ENCODE assay signal across 1 cellular context in the genomic region with DNA sequence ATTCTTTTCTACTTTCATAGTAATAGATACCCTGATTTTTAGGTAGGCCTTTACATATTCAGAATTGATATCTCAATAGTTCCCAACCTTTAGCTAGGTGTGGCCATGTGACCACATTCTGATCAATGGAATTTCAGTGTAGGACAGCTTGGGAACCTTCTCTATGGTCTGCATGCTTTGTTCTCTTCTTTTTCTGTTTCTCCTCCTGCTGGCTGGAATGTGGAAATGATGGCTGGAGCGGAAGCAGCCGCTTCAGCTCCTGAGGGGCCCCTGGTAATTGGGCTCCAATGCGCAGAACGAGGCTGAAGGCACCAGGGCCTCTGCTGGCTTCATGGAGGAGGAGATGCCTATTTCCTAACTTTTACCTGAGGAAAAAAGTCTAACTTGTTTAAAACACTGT.
TF ChIP-seq lines count a peak whose summit lies in the region.

No MANE protein-coding gene starts in this region.

TF ChIP-seq in WTC11, 78 proteins besides CTCF, POLR2A, EP300 and RAD21 (continued from another document):
- TF ChIP-seq SMAD4 (CRISPR knock-in tag; IDR thresholded peaks at IDR 0.05) = no peak
- TF ChIP-seq, protein P1, sequence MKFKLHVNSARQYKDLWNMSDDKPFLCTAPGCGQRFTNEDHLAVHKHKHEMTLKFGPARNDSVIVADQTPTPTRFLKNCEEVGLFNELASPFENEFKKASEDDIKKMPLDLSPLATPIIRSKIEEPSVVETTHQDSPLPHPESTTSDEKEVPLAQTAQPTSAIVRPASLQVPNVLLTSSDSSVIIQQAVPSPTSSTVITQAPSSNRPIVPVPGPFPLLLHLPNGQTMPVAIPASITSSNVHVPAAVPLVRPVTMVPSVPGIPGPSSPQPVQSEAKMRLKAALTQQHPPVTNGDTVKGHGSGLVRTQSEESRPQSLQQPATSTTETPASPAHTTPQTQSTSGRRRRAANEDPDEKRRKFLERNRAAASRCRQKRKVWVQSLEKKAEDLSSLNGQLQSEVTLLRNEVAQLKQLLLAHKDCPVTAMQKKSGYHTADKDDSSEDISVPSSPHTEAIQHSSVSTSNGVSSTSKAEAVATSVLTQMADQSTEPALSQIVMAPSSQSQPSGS (CRISPR knock-in tag; IDR thresholded peaks at IDR 0.05; ENCODE audit: borderline replicate concordance, low read depth) = no peak
- no peak for TF ChIP-seq ZNF121 (CRISPR knock-in tag; IDR thresholded peaks at IDR 0.05)
- no peak for TF ChIP-seq ZNF219 (CRISPR knock-in tag; IDR thresholded peaks at IDR 0.05; ENCODE audit: borderline replicate concordance)
- TF ChIP-seq, protein P2, sequence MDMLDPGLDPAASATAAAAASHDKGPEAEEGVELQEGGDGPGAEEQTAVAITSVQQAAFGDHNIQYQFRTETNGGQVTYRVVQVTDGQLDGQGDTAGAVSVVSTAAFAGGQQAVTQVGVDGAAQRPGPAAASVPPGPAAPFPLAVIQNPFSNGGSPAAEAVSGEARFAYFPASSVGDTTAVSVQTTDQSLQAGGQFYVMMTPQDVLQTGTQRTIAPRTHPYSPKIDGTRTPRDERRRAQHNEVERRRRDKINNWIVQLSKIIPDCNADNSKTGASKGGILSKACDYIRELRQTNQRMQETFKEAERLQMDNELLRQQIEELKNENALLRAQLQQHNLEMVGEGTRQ (CRISPR knock-in tag; IDR thresholded peaks at IDR 0.05) = peak; percentile 25; the same call in 1 of the 2 replicates
- peak; percentile 61; the same call in 1 of the 2 replicates for TF ChIP-seq GTF2I (CRISPR knock-in tag; conservative IDR thresholded peaks at IDR 0.05)
- TF ChIP-seq CREB1 (CRISPR knock-in tag; IDR thresholded peaks at IDR 0.05) = no peak
- no peak for TF ChIP-seq NFYB (CRISPR knock-in tag; conservative IDR thresholded peaks at IDR 0.05; ENCODE audit: low read depth)
- TF ChIP-seq NR3C1 (CRISPR knock-in tag; conservative IDR thresholded peaks at IDR 0.05; ENCODE audit: low read depth) = no peak
- no peak for TF ChIP-seq PRDM15 (CRISPR knock-in tag; IDR thresholded peaks at IDR 0.05)
- no peak for TF ChIP-seq OVOL2 (CRISPR knock-in tag; IDR thresholded peaks at IDR 0.05; ENCODE audit: borderline replicate concordance)
